Comparison of ENCODE assay signal across 1 cellular context in genomic region chr1:156190265-156190664, GRCh38. TPM values are rescaled to one million over a fixed set of nuclear protein-coding genes. Genes with fewer than 3 reads are reported as not detected.
"Had no signal": no experiment of that assay in that cellular context is flagged by ENCODE, and none has a peak within 500 bp of the region (broad histone marks: within the 10 kb centered on the region; RNA-seq: fewer than 3 reads in every experiment).

No MANE protein-coding gene starts in this region.

RNA-seq across cellular contexts. Expression of gene BGLAP, which starts 51.7 kb away (rescaled TPM):
- polyA plus RNA-seq: IgD-negative memory B cell had no signal
